Comparison of ENCODE assay signal across 10 cellular contexts in the genomic region with DNA sequence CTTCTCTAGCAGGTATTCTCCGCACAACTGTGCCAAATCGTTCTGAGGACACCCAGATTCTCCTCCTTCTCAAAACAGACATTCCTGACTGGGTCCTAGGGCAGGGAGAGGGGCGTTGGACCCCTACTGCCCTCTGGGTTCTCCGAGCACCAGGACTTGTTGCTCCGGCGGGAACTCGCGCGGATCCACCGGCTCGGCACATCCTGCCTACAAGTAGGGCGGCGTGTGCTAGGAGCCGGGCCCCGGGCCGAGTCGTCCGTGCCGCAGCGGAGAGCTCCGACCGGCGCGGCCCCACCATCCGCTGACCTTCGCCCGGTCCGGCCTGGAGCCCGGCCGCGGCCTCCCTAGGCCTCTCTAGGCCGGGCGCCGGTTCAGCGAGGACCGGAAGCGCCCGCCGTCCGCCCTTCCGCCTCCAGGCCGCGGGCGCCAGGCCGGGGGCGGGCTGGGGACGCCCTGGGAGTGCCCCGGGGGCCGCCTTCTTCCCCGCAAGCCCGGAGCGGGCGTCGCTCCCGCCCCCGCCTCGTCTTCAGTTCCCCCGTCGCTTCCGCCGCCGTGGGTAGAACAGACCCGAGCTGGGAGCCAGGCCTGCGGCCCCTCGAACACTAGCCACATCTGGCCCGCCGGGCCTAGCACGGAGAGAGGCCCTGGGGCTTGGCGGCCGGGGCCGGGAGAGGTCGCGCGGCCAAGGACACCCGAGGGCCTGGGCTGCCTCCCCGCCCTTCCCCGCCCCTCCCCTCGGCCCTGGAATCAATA. TPM values are rescaled to one million over a fixed set of nuclear protein-coding genes. Genes with fewer than 3 reads are reported as not detected.
DNase-seq lines count a peak whose midpoint lies in the region; ATAC-seq and TF ChIP-seq lines count a peak whose summit lies in the region.
"Had no signal": no experiment of that assay in that cellular context is flagged by ENCODE, and none has a peak within 500 bp of the region (broad histone marks: within the 10 kb centered on the region; RNA-seq: fewer than 3 reads in every experiment).

No MANE protein-coding gene starts in this region.

- H3K9me3 Mint-ChIP-seq in activated naive CD4-positive, alpha-beta T cell treated with anti-CD3 and anti-CD28 coated beads, Interleukin-2, amount 50 U/mL, for 24 hours, result peaks cover 12% of the 10 kb centered on the region
- H3K9me3 Mint-ChIP-seq in naive B cell, result peaks cover 0 to 56% (median 19%) of the 10 kb centered on the region in 7 donors
- H3K9me3 Mint-ChIP-seq in type B pancreatic cell, result no peaks in the 10 kb centered on the region
- peaks cover 0 to 50% (median 36%) of the 10 kb centered on the region in 8 donors for H3K9me3 Mint-ChIP-seq in CD4-positive, alpha-beta memory T cell

- CTCF ChIA-PET in CD4-positive, alpha-beta memory T cell (lab: Charles Lee; ENCODE audit: partially characterized antibody), result no interaction called here

- H3K36me3 Mint-ChIP-seq in activated naive CD4-positive, alpha-beta T cell treated with anti-CD3 and anti-CD28 coated beads, Interleukin-2, amount 50 U/mL, for 24 hours, result peaks cover 14% of the 10 kb centered on the region
- H3K36me3 Mint-ChIP-seq in naive B cell, result peaks cover 0 to 19% of the 10 kb centered on the region in 2 donors
- H3K36me3 Mint-ChIP-seq in type B pancreatic cell, result no peaks in the 10 kb centered on the region
- peaks cover 0 to 7% of the 10 kb centered on the region in 2 donors for H3K36me3 Mint-ChIP-seq in CD4-positive, alpha-beta memory T cell

- peaks cover 37 to 100% (median 95%) of the 10 kb centered on the region in 7 donors for H3K27me3 ChIP-seq in heart right ventricle
- H3K27me3 ChIP-seq in CD4-positive, alpha-beta memory T cell (ENCODE audit: insufficient read depth, low read length), result peaks cover 30% of the 10 kb centered on the region

- H3K4me1 ChIP-seq in heart right ventricle, result peaks cover 0 to 23% (median 5%) of the 10 kb centered on the region in 9 donors
- H3K4me1 ChIP-seq in CD4-positive, alpha-beta memory T cell (ENCODE audit: insufficient read depth, low read length), result peaks cover 5% of the 10 kb centered on the region

- peaks cover 49% of the 10 kb centered on the region for H3K27me3 Mint-ChIP-seq in activated naive CD4-positive, alpha-beta T cell treated with anti-CD3 and anti-CD28 coated beads, Interleukin-2, amount 50 U/mL, for 24 hours
- peaks cover 55 to 71% (median 56%) of the 10 kb centered on the region in 3 donors for H3K27me3 Mint-ChIP-seq in naive B cell
- H3K27me3 Mint-ChIP-seq in type B pancreatic cell, result peaks cover 89% of the 10 kb centered on the region
- peaks cover 47 to 48% of the 10 kb centered on the region in 2 donors for H3K27me3 Mint-ChIP-seq in CD4-positive, alpha-beta memory T cell

- WGBS in heart right ventricle, 2 donors, result 3 to 6% methylated on average over 75 to 78 of the region's 78 CpGs

- no peaks in the 10 kb centered on the region for H3K36me3 ChIP-seq in heart right ventricle
- H3K36me3 ChIP-seq in CD4-positive, alpha-beta memory T cell (ENCODE audit: insufficient read depth, low read length), result no peaks in the 10 kb centered on the region
- H3K36me3 ChIP-seq: cardiac muscle cell had no signal

- POLR2A ChIA-PET in CD4-positive, alpha-beta memory T cell (lab: Charles Lee; ENCODE audit: partially characterized antibody), result no interaction called here

- peak overlapping the region in 9 of 10 donors; percentile 20 to 44 (median 33) for H3K4me3 ChIP-seq in heart right ventricle
- no peak overlapping the region for H3K4me3 ChIP-seq in CD4-positive, alpha-beta memory T cell (ENCODE audit: low read length in 2 of 2)
- H3K4me3 ChIP-seq: cardiac muscle cell had no signal

- no peak overlapping the region for H3K27ac ChIP-seq in heart right ventricle
- no peak overlapping the region for H3K27ac ChIP-seq in CD4-positive, alpha-beta memory T cell (ENCODE audit: low read depth, low read length)
- H3K27ac ChIP-seq: cardiac muscle cell had no signal

- intact Hi-C loops in heart right ventricle (cut with DNase I), result no loop called here
- intact Hi-C loops in CD4-positive, alpha-beta memory T cell (cut with micrococcal nuclease), result no loop called here

- ATAC-seq in heart right ventricle (peak in 7 of 8 donors; percentile 59 to 77 (median 71)), naive B cell (ENCODE audit: low read depth in 2 of 2) (peak; percentile 37 to 46), GM21528 (IDR thresholded peaks at IDR 0.05; ENCODE audit: low FRiP score, unreplicated experiment) (no peak)

- no peak for DNase-seq in activated naive CD4-positive, alpha-beta T cell treated with anti-CD3 and anti-CD28 coated beads, Interleukin-2, amount 50 U/mL, for 16 hours
- no peak for DNase-seq in heart right ventricle
- DNase-seq in naive B cell, result no peak
- no peak for DNase-seq in type B pancreatic cell (ENCODE audit: extremely low spot score, unreplicated experiment)
- no peak for DNase-seq in CD4-positive, alpha-beta memory T cell
- DNase-seq in activated CD4-positive, alpha-beta T cell treated with anti-CD3 and anti-CD28 coated beads, Interleukin-2, amount 50 U/mL, for 4 hours, result no peak
- DNase-seq: ACHN had no signal

- peak overlapping the region; percentile 33 for H3K4me3 Mint-ChIP-seq in activated naive CD4-positive, alpha-beta T cell treated with anti-CD3 and anti-CD28 coated beads, Interleukin-2, amount 50 U/mL, for 24 hours
- H3K4me3 Mint-ChIP-seq in naive B cell (peak overlapping the region in 3 of 8 donors; percentile 37 to 61 (median 50)), type B pancreatic cell (peak overlapping the region; percentile 68)
- peak overlapping the region in 2 of 8 donors; percentile 31 to 52 for H3K4me3 Mint-ChIP-seq in CD4-positive, alpha-beta memory T cell

- no peak for TF ChIP-seq CTCF in heart right ventricle (IDR thresholded peaks at IDR 0.05)
- no peak for TF ChIP-seq CTCF in type B pancreatic cell (conservative IDR thresholded peaks at IDR 0.05)

- H3K9me3 ChIP-seq in heart right ventricle, result no peaks in the 10 kb centered on the region
- H3K9me3 ChIP-seq in CD4-positive, alpha-beta memory T cell (ENCODE audit: control insufficient read depth in 1 of 2, low read length in 2 of 2), result no peaks in the 10 kb centered on the region

- no peak overlapping the region for H3K27ac Mint-ChIP-seq in activated naive CD4-positive, alpha-beta T cell treated with anti-CD3 and anti-CD28 coated beads, Interleukin-2, amount 50 U/mL, for 24 hours
- H3K27ac Mint-ChIP-seq in naive B cell (peak overlapping the region in 2 of 6 donors; percentile 30 to 85), type B pancreatic cell (no peak overlapping the region)
- H3K27ac Mint-ChIP-seq in CD4-positive, alpha-beta memory T cell, result no peak overlapping the region

- H3K4me1 Mint-ChIP-seq in activated naive CD4-positive, alpha-beta T cell treated with anti-CD3 and anti-CD28 coated beads, Interleukin-2, amount 50 U/mL, for 24 hours, result peaks cover 13% of the 10 kb centered on the region
- peaks cover 0 to 11% (median 3%) of the 10 kb centered on the region in 3 donors for H3K4me1 Mint-ChIP-seq in naive B cell
- no peaks in the 10 kb centered on the region for H3K4me1 Mint-ChIP-seq in type B pancreatic cell (ENCODE audit: unreplicated experiment)
- H3K4me1 Mint-ChIP-seq in CD4-positive, alpha-beta memory T cell, result peaks cover 5 to 13% (median 9%) of the 10 kb centered on the region in 4 donors

RNA-seq across cellular contexts. Expression of a gene that starts 7.6 kb away (rescaled TPM):
- under 1 TPM in 8 of 10 donors, not detected in 2; 0.05 to 0.53 (median 0.16) TPM for total RNA-seq in heart right ventricle
- polyA plus RNA-seq in heart right ventricle, result under 1 TPM in 1 of 2 donors, not detected in 1; under 0.01 TPM
- not detected for polyA plus RNA-seq in naive B cell (ENCODE audit: low read depth in 6 of 6)
- total RNA-seq in type B pancreatic cell (ENCODE audit: low replicate concordance), result 6.8 and 16.1 TPM in 2 replicates
- total RNA-seq in CD4-positive, alpha-beta memory T cell, result not detected
- not detected for polyA plus RNA-seq in CD4-positive, alpha-beta memory T cell
- polyA plus RNA-seq: cardiac muscle cell had no signal

Comparison
In these comparisons a context has a peak if more than half of its experiments do, and no peak if none do; other contexts are left out.
1. H3K4me3 ChIP-seq: peak in heart right ventricle (9 of 10); none in CD4-positive, alpha-beta memory T cell (0 of 2).